22 cellular contexts compared by ENCODE assay signal in the genomic region with DNA sequence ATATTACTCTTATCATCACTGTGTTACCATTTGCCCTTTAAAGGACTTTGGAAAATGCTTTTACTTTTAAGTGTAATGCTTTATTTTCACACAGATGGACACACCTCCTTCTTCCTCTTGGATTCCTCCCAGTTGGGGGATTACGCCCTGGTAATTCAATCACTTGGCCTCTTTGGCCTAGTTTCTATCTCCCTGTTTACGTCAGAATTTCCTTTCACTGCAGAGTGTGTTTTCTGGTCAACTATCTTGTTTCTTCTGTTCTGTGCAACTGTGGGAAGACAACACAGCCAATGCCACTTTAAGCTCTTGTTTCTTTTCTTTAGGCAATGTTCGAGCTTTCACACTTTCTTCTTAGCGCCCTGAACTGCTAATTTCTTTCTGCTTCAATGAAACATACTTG.
DNase-seq lines count a peak whose midpoint lies in the region; ATAC-seq, FAIRE-seq and TF ChIP-seq lines count a peak whose summit lies in the region.
"Had no signal": no experiment of that assay in that cellular context is flagged by ENCODE, and none has a peak within 500 bp of the region (broad histone marks: within the 10 kb centered on the region; RNA-seq: fewer than 3 reads in every experiment).

No MANE protein-coding gene starts in this region.

- H3F3A ChIP-seq in GM23338 (replicated peaks; ENCODE audit: low read depth): no peaks in the 10 kb centered on the region

- H3K4me1 ChIP-seq in GM23338 (ENCODE audit: insufficient read depth) (no peaks in the 10 kb centered on the region), right cardiac atrium (ENCODE audit: control insufficient read depth, insufficient read depth, low read length) (peaks cover 5% of the 10 kb centered on the region), ascending aorta (no peaks in the 10 kb centered on the region)
- H3K4me1 ChIP-seq: left lung had no signal

- H3K36me3 ChIP-seq in GM23338 (ENCODE audit: insufficient read depth) (no peaks in the 10 kb centered on the region), ascending aorta (no peaks in the 10 kb centered on the region)
- H3K36me3 ChIP-seq: left lung had no signal

- no peaks in the 10 kb centered on the region for H4K20me1 ChIP-seq in GM23338 (replicated peaks; ENCODE audit: insufficient read depth)

- 0 out of 2 replicates have a peak overlapping the region, but pooled peaks have one; percentile 47 for H2AFZ ChIP-seq in GM23338

- no peak for TF ChIP-seq POLR2A in GM12891 (IDR thresholded peaks at IDR 0.05; ENCODE audit: low read depth, low read length)

- H3K27me3 Mint-ChIP-seq in GM23338 (ENCODE audit: insufficient read depth, low read depth, poor library complexity): peaks cover 5% of the 10 kb centered on the region
- H3K27me3 Mint-ChIP-seq: stimulated activated naive CD8-positive, alpha-beta T cell treated with anti-CD3 and anti-CD28 coated beads, Interleukin-15, amount 100 ng/mL, for 72 hours had no signal

- H3K4me2 ChIP-seq in GM23338: no peak overlapping the region

- H3K4me3 Mint-ChIP-seq in GM23338: no peak overlapping the region
- H3K4me3 Mint-ChIP-seq: stimulated activated naive CD8-positive, alpha-beta T cell treated with anti-CD3 and anti-CD28 coated beads, Interleukin-15, amount 100 ng/mL, for 72 hours had no signal

- no peaks in the 10 kb centered on the region for H3K36me3 Mint-ChIP-seq in GM23338 (ENCODE audit: low read depth)

- no peak for FAIRE-seq in GM12891 (lab: Jason Lieb, UNC)
- FAIRE-seq: D721Med, endometrium, GM19239, small intestine had no signal

- no peak overlapping the region for H3K27ac Mint-ChIP-seq in GM23338
- H3K27ac Mint-ChIP-seq: stimulated activated naive CD8-positive, alpha-beta T cell treated with anti-CD3 and anti-CD28 coated beads, Interleukin-15, amount 100 ng/mL, for 72 hours had no signal

- H3K27ac ChIP-seq in GM23338 (ENCODE audit: low read depth): no peak overlapping the region
- peak overlapping the region; percentile 14 for H3K27ac ChIP-seq in right cardiac atrium (ENCODE audit: low read length)
- no peak overlapping the region for H3K27ac ChIP-seq in ascending aorta
- H3K27ac ChIP-seq: left lung had no signal

- ATAC-seq in GM23338 (no peak), right cardiac atrium (peak; percentile 86), GM21526 (IDR thresholded peaks at IDR 0.05; ENCODE audit: low FRiP score, unreplicated experiment) (no peak)
- ATAC-seq: HCT116; left lung; stimulated activated naive CD8-positive, alpha-beta T cell treated with anti-CD3 and anti-CD28 coated beads, Interleukin-15, amount 100 ng/mL, for 72 hours had no signal

- no peak for DNase-seq in GM23338 (ENCODE audit: low spot score)
- DNase-seq in choroid plexus epithelial cell (ENCODE audit: low read depth): peak; percentile 13
- DNase-seq in right cardiac atrium: no peak
- peak; percentile 52 for DNase-seq in retina
- DNase-seq in GM12891 (ENCODE audit: insufficient read length, low spot score): no peak
- no peak for DNase-seq in occipital lobe (lab: John Stamatoyannopoulos, UW)
- no peak for DNase-seq in ascending aorta (ENCODE audit: low spot score in 2 of 2)
- DNase-seq: ACHN; activated CD4-positive, alpha-beta T cell treated with anti-CD3 and anti-CD28 coated beads, Interleukin-2, amount 50 U/mL, for 4 hours; activated naive CD4-positive, alpha-beta T cell; C1 segment of cervical spinal cord; left lung; NCI-H524; SHP77; small intestine; stimulated activated CD4-positive, alpha-beta T cell treated with anti-CD3 and anti-CD28 coated beads, Interleukin-4, amount 100 ng/mL, for 1 hour; stimulated activated naive CD8-positive, alpha-beta T cell treated with anti-CD3 and anti-CD28 coated beads, Interleukin-15, amount 100 ng/mL, for 72 hours had no signal

- no peak overlapping the region for H3K4me3 ChIP-seq in GM23338
- H3K4me3 ChIP-seq in choroid plexus epithelial cell (ENCODE audit: low read depth, low read length): no peak overlapping the region
- no peak overlapping the region for H3K4me3 ChIP-seq in right cardiac atrium (ENCODE audit: low read length)
- no peak overlapping the region for H3K4me3 ChIP-seq in ascending aorta
- H3K4me3 ChIP-seq: left lung had no signal

- H3K79me2 ChIP-seq in GM23338 (replicated peaks; ENCODE audit: insufficient read depth): no peaks in the 10 kb centered on the region

- TF ChIP-seq CTCF in GM23338 (conservative IDR thresholded peaks at IDR 0.05; ENCODE audit: low read depth in 2 of 2): no peak
- no peak for TF ChIP-seq CTCF in choroid plexus epithelial cell (conservative IDR thresholded peaks at IDR 0.05; ENCODE audit: low read depth, low read length)
- no peak for TF ChIP-seq CTCF in ascending aorta (IDR thresholded peaks at IDR 0.05)

- H3K4me1 Mint-ChIP-seq in GM23338: no peaks in the 10 kb centered on the region

- H3K9me3 Mint-ChIP-seq in GM23338: peaks cover 2% of the 10 kb centered on the region; the same call in 1 of the 3 replicates

- H3K27me3 ChIP-seq in GM23338 (ENCODE audit: insufficient read depth) (no peaks in the 10 kb centered on the region), right cardiac atrium (ENCODE audit: control insufficient read depth, insufficient read depth) (no peaks in the 10 kb centered on the region), ascending aorta (no peaks in the 10 kb centered on the region)
- H3K27me3 ChIP-seq: left lung had no signal

- intact Hi-C loops in right cardiac atrium (cut with DNase I): no loop called here
- intact Hi-C loops in ascending aorta (cut with DNase I): no loop called here

- H3K9me3 ChIP-seq in right cardiac atrium (ENCODE audit: control insufficient read depth, low read length) (no peaks in the 10 kb centered on the region), ascending aorta (no peaks in the 10 kb centered on the region)
- H3K9me3 ChIP-seq: left lung had no signal

- 43% methylated on average over 4 of the region's 4 CpGs for WGBS in right cardiac atrium

- H3K9me2 ChIP-seq in GM23338 (ENCODE audit: insufficient read depth): peaks cover 3% of the 10 kb centered on the region; the same call in 1 of the 2 replicates

TF ChIP-seq in GM23338, 12 proteins besides CTCF, POLR2A, EP300 and RAD21 (continues in another document):
- TF ChIP-seq REST (IDR thresholded peaks at IDR 0.05; ENCODE audit: unreplicated experiment) (no peak), CREB1 (CRISPR knock-in tag; IDR thresholded peaks at IDR 0.05; ENCODE audit: low read depth) (no peak), STAT1 (IDR thresholded peaks at IDR 0.05; ENCODE audit: unreplicated experiment) (no peak), ZNF331 (CRISPR knock-in tag; IDR thresholded peaks at IDR 0.05; ENCODE audit: low read depth) (no peak), NANOG (IDR thresholded peaks at IDR 0.05; ENCODE audit: borderline replicate concordance) (no peak)

TF ChIP-seq in GM12891, 5 proteins besides CTCF, POLR2A, EP300 and RAD21:
- TF ChIP-seq TAF1 (IDR thresholded peaks at IDR 0.05; ENCODE audit: low read depth, low read length) (no peak), SPI1 (IDR thresholded peaks at IDR 0.05; ENCODE audit: low read depth, low read length) (no peak), POU2F2 (IDR thresholded peaks at IDR 0.05; ENCODE audit: low read depth, low read length) (no peak), PAX5 (IDR thresholded peaks at IDR 0.05; ENCODE audit: insufficient read depth, low read length, severe bottlenecking) (no peak), POLR2AphosphoS5 (IDR thresholded peaks at IDR 0.05; ENCODE audit: low read depth, low read length) (no peak)
TF ChIP-seq in GM12891: peak in this region for 0.

Comparison
In these comparisons a context has a peak if more than half of its experiments do, and no peak if none do; other contexts are left out.
1. ATAC-seq: peak in right cardiac atrium (2 of 2); none in GM23338 (single experiment) and GM21526 (single experiment).
2. DNase-seq: peak in choroid plexus epithelial cell (single experiment) and retina (single experiment); none in GM23338 (single experiment), right cardiac atrium (0 of 3), GM12891 (single experiment), occipital lobe (single experiment) and ascending aorta (0 of 2).